ENCODE assay signal across 1 cellular context in genomic region chr20:20710847-20711315, GRCh38.
TF ChIP-seq lines count a peak whose summit lies in the region.

No MANE protein-coding gene starts in this region.

TF ChIP-seq in HepG2, 621 proteins besides CTCF, POLR2A, EP300 and RAD21 (continued from another document and continues in another):
- no peak for TF ChIP-seq SNAPC4 (CRISPR knock-in tag; IDR thresholded peaks at IDR 0.05)
- TF ChIP-seq SMAD9 (CRISPR knock-in tag; IDR thresholded peaks at IDR 0.05), result no peak
- peak; percentile 83; the same call in 1 of the 3 replicates for TF ChIP-seq MXI1 (IDR thresholded peaks at IDR 0.05; ENCODE audit: borderline replicate concordance, low read depth, low read length)
- TF ChIP-seq MLXIP (CRISPR knock-in tag; IDR thresholded peaks at IDR 0.05; ENCODE audit: borderline replicate concordance), result no peak
- peak; percentile 99 for TF ChIP-seq ARID3A (IDR thresholded peaks at IDR 0.05; ENCODE audit: low read depth, low read length)
- no peak for TF ChIP-seq NFYB (CRISPR knock-in tag; IDR thresholded peaks at IDR 0.05)
- peak; percentile 29; the same call in 1 of the 2 replicates for TF ChIP-seq NFIC (IDR thresholded peaks at IDR 0.05; ENCODE audit: low read length)
- no peak for TF ChIP-seq ZNF790 (CRISPR knock-in tag; IDR thresholded peaks at IDR 0.05; ENCODE audit: borderline replicate concordance)
- TF ChIP-seq SP5 (CRISPR knock-in tag; IDR thresholded peaks at IDR 0.05; ENCODE audit: borderline replicate concordance, low read depth), result no peak; the same call in 1 of the 2 replicates
- peak; percentile 61; the same call in 1 of the 2 replicates for TF ChIP-seq GABPB1 (CRISPR knock-in tag; IDR thresholded peaks at IDR 0.05)
- TF ChIP-seq TBX3 (IDR thresholded peaks at IDR 0.05; ENCODE audit: borderline replicate concordance), result peak; percentile 77
- TF ChIP-seq ZNF891 (CRISPR knock-in tag; IDR thresholded peaks at IDR 0.05), result no peak
- TF ChIP-seq TAF15 (IDR thresholded peaks at IDR 0.05; ENCODE audit: low read depth, low read length, poor library complexity, severe bottlenecking), result no peak
- TF ChIP-seq ZNF547 (CRISPR knock-in tag; IDR thresholded peaks at IDR 0.05), result no peak
- peak; percentile 95 for TF ChIP-seq SAP130 (CRISPR knock-in tag; IDR thresholded peaks at IDR 0.05; ENCODE audit: low read depth)
- TF ChIP-seq RBAK (CRISPR knock-in tag; IDR thresholded peaks at IDR 0.05), result no peak
- no peak for TF ChIP-seq ZNF850 (CRISPR knock-in tag; conservative IDR thresholded peaks at IDR 0.05)
- TF ChIP-seq NCOR1 (IDR thresholded peaks at IDR 0.05; ENCODE audit: borderline replicate concordance, low read length), result peak; percentile 55; the same call in 1 of the 2 replicates
- no peak for TF ChIP-seq ZBTB40 (IDR thresholded peaks at IDR 0.05)
- no peak; the same call in 1 of the 2 replicates for TF ChIP-seq ZBTB40 (CRISPR knock-in tag; IDR thresholded peaks at IDR 0.05)
- peak; percentile 49; the same call in 1 of the 2 replicates for TF ChIP-seq DMAP1 (CRISPR knock-in tag; IDR thresholded peaks at IDR 0.05)
- no peak for TF ChIP-seq ZNF354B (CRISPR knock-in tag; IDR thresholded peaks at IDR 0.05)
- TF ChIP-seq NFIB (CRISPR knock-in tag; IDR thresholded peaks at IDR 0.05; ENCODE audit: borderline replicate concordance), result no peak
- peak; percentile 69 for TF ChIP-seq PHF5A (CRISPR knock-in tag; IDR thresholded peaks at IDR 0.05; ENCODE audit: low read depth, unreplicated experiment)
- TF ChIP-seq ARID2 (CRISPR knock-in tag; IDR thresholded peaks at IDR 0.05; ENCODE audit: borderline replicate concordance), result no peak
- no peak for TF ChIP-seq ZNF781 (CRISPR knock-in tag; IDR thresholded peaks at IDR 0.05; ENCODE audit: borderline replicate concordance, not compliant biosample characterization)
- TF ChIP-seq E2F2 (CRISPR knock-in tag; IDR thresholded peaks at IDR 0.05; ENCODE audit: borderline replicate concordance), result no peak
- peak; percentile 62; the same call in 1 of the 2 replicates for TF ChIP-seq FOXA3 (CRISPR knock-in tag; IDR thresholded peaks at IDR 0.05)
- no peak for TF ChIP-seq KLF9 (CRISPR knock-in tag; IDR thresholded peaks at IDR 0.05; ENCODE audit: low read depth)
- TF ChIP-seq SOX6 (IDR thresholded peaks at IDR 0.05), result no peak
- peak; percentile 93 for TF ChIP-seq SOX6 (CRISPR knock-in tag; IDR thresholded peaks at IDR 0.05)
- no peak; the same call in 1 of the 2 replicates for TF ChIP-seq ZNF12 (CRISPR knock-in tag; IDR thresholded peaks at IDR 0.05)
- TF ChIP-seq CENPX (CRISPR knock-in tag; IDR thresholded peaks at IDR 0.05), result no peak
- no peak for TF ChIP-seq PTBP1 (IDR thresholded peaks at IDR 0.05; ENCODE audit: low read depth, low read length, poor library complexity, severe bottlenecking)
- no peak for TF ChIP-seq ZBTB44 (CRISPR knock-in tag; IDR thresholded peaks at IDR 0.05)
- 0 out of 2 replicates have a peak, but pooled peaks have one; percentile 40 for TF ChIP-seq CREBL2 (CRISPR knock-in tag; IDR thresholded peaks at IDR 0.05; ENCODE audit: borderline replicate concordance)
- TF ChIP-seq ZNF572 (CRISPR knock-in tag; IDR thresholded peaks at IDR 0.05), result no peak
